1 cellular context compared by ENCODE assay signal in the genomic region with DNA sequence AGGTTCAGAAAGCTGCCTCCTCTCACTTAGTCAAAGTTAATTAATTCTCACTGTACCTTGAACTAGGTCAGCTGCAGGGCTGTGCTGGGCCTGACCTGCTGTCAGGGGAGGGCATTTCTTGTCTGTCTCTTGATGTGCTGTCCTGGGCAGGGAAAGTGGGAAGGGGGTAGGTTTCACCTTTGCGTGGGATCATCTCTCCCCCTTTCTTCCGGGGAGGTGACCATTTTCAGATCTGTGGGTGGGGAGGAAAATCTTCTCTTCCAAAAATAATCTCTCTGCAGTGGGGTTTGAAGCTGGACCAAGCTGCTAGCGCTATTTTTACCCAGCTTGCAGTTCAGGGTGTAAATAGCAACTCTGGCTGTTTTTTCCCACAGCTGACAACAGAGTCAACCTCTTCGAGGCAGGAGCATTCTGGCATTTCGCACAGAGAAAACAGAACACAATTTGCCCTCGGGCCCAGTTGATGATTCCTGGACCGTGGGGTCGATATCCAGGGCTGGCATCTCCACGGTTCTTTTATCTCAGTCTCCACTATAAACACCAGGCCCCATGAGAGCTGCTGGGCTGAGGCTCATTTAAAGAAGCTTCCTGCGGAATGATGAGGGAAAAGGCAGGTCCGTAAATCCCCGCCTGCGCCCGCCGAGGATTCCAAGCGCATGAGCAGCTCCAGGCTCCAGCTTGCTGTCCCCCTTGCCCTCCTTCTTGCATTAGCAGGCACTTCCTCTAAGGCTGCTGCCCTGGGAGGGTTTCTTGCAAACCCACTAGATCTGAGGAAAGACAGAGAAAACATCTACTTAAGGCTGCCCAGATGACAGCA.
TF ChIP-seq lines count a peak whose summit lies in the region.

No MANE protein-coding gene starts in this region.

TF ChIP-seq in GM23338, 12 proteins besides CTCF, POLR2A, EP300 and RAD21:
- TF ChIP-seq ZNF462 (CRISPR knock-in tag; IDR thresholded peaks at IDR 0.05) (no peak), EZH2 (IDR thresholded peaks at IDR 0.05; ENCODE audit: low read depth, unreplicated experiment) (no peak), ZNF114 (CRISPR knock-in tag; IDR thresholded peaks at IDR 0.05) (no peak), ETS1 (IDR thresholded peaks at IDR 0.05) (no peak), REST (IDR thresholded peaks at IDR 0.05; ENCODE audit: unreplicated experiment) (no peak), EZH2phosphoT487 (IDR thresholded peaks at IDR 0.05; ENCODE audit: unreplicated experiment) (no peak), CREB1 (CRISPR knock-in tag; IDR thresholded peaks at IDR 0.05; ENCODE audit: low read depth) (no peak), NANOG (IDR thresholded peaks at IDR 0.05; ENCODE audit: borderline replicate concordance) (no peak), JUNB (IDR thresholded peaks at IDR 0.05; ENCODE audit: unreplicated experiment) (no peak), STAT1 (IDR thresholded peaks at IDR 0.05; ENCODE audit: unreplicated experiment) (no peak), ZNF331 (CRISPR knock-in tag; IDR thresholded peaks at IDR 0.05; ENCODE audit: low read depth) (no peak), POLR2AphosphoS5 (IDR thresholded peaks at IDR 0.05; ENCODE audit: low read depth) (no peak)
